9 cellular contexts compared by ENCODE assay signal in the genomic region with DNA sequence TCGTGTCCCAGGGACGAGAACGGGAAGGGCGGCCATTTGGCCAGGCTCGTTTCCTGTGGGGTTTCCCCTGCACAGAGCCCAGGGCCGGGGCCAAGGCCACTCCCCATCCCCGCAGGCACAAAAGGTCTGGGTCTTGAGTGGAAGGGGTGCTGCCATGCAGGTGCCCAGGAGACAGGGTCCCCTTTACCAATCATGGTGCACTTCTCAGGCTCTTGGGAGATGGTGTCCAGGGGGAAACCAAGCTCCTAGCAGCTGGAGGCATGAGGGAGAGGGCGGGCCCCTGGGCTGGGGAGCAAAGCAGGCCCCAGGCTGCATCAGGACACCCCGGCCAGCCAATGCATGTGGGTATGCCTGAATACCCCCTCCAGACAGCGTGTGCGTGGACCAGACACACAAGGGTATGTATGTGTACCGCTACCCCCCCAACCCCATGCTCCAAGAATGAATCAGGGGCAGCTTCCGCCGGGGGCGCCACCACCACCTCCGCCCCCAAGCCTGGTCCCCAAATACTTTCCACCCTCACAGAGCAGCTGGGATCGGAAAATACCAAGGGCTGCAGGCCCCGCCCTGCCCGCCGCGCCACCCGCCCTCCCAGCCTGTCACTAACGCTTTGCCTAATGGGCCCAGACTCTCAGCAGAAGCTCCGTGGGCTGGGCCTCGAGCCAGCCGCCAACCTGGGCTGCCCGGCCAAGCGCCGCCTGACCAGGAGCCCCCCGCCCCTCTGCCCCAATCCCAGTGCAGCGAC. TPM values are rescaled to one million over a fixed set of nuclear protein-coding genes. Genes with fewer than 3 reads are reported as not detected.
DNase-seq lines count a peak whose midpoint lies in the region; ATAC-seq and FAIRE-seq lines count a peak whose summit lies in the region.
"Had no signal": no experiment of that assay in that cellular context is flagged by ENCODE, and none has a peak within 500 bp of the region (broad histone marks: within the 10 kb centered on the region; RNA-seq: fewer than 3 reads in every experiment).

No MANE protein-coding gene starts in this region.

- H3K9me3 Mint-ChIP-seq in activated naive CD8-positive, alpha-beta T cell treated with anti-CD3 and anti-CD28 coated beads, Interleukin-2, amount 50 U/mL, for 24 hours, result no peaks in the 10 kb centered on the region

- peak; percentile 33 for ATAC-seq in HG03280 (IDR thresholded peaks at IDR 0.05; ENCODE audit: unreplicated experiment)
- ATAC-seq in activated naive CD8-positive, alpha-beta T cell treated with anti-CD3 and anti-CD28 coated beads, Interleukin-2, amount 50 U/mL, for 24 hours, result peak; percentile 61
- ATAC-seq in right cardiac atrium, result peak; percentile 73 to 75

- H3K4me1 ChIP-seq in right cardiac atrium (ENCODE audit: control insufficient read depth, insufficient read depth, low read length) (peaks cover 6% of the 10 kb centered on the region), small intestine (ENCODE audit: control insufficient read depth in 2 of 2, insufficient read depth in 1 of 2, low read depth in 1 of 2, low read length in 1 of 2) (peaks cover 6 to 14% of the 10 kb centered on the region in 2 donors)

- H3K36me3 ChIP-seq in small intestine (ENCODE audit: control insufficient read depth in 2 of 2, insufficient read depth in 2 of 2, low read length in 2 of 2), result no peaks in the 10 kb centered on the region

- peak overlapping the region; percentile 97 for H3K27ac Mint-ChIP-seq in activated naive CD8-positive, alpha-beta T cell treated with anti-CD3 and anti-CD28 coated beads, Interleukin-2, amount 50 U/mL, for 24 hours

- H3K9me3 ChIP-seq in right cardiac atrium (ENCODE audit: control insufficient read depth, low read length), result no peaks in the 10 kb centered on the region
- H3K9me3 ChIP-seq in small intestine (ENCODE audit: control insufficient read depth, low read depth), result no peaks in the 10 kb centered on the region

- intact Hi-C loops in right cardiac atrium (cut with DNase I), result no loop called here

- no peak for FAIRE-seq in small intestine (lab: Jason Lieb, UNC)

- peak overlapping the region; percentile 96 for H3K4me3 Mint-ChIP-seq in activated naive CD8-positive, alpha-beta T cell treated with anti-CD3 and anti-CD28 coated beads, Interleukin-2, amount 50 U/mL, for 24 hours

- 1% methylated on average over 31 of the region's 31 CpGs for WGBS in right cardiac atrium
- 8 to 27% (median 21%) methylated on average over 28 to 31 of the region's 31 CpGs for WGBS in small intestine, 3 donors

- peak; percentile 51 for DNase-seq in NCI-H2029 (lab: John Stamatoyannopoulos, UW)
- no peak for DNase-seq in NCI-H2029 treated with DMSO at 0.1 percent for 48 hours (lab: John Stamatoyannopoulos, UW)
- peak; percentile 78 for DNase-seq in T follicular helper cell (ENCODE audit: low read depth)
- peak; percentile 90 for DNase-seq in activated naive CD8-positive, alpha-beta T cell treated with anti-CD3 and anti-CD28 coated beads, Interleukin-2, amount 50 U/mL, for 24 hours
- DNase-seq in right cardiac atrium, result peak; percentile 96 to 97 (median 97)
- DNase-seq in small intestine, result peak; percentile 53
- no peak for DNase-seq in NCI-H146 treated with DMSO at 0.1 percent for 48 hours (lab: John Stamatoyannopoulos, UW; ENCODE audit: unreplicated experiment)

- peak overlapping the region; percentile 97 for H3K4me3 ChIP-seq in right cardiac atrium (ENCODE audit: low read length)
- peak overlapping the region; percentile 33 to 79 for H3K4me3 ChIP-seq in small intestine (ENCODE audit: low read depth in 1 of 2, low read length in 2 of 2)

- peaks cover 49% of the 10 kb centered on the region for H3K36me3 Mint-ChIP-seq in activated naive CD8-positive, alpha-beta T cell treated with anti-CD3 and anti-CD28 coated beads, Interleukin-2, amount 50 U/mL, for 24 hours (ENCODE audit: low read depth)

- peaks cover 67% of the 10 kb centered on the region for H3K4me1 Mint-ChIP-seq in activated naive CD8-positive, alpha-beta T cell treated with anti-CD3 and anti-CD28 coated beads, Interleukin-2, amount 50 U/mL, for 24 hours

- H3K27me3 Mint-ChIP-seq in activated naive CD8-positive, alpha-beta T cell treated with anti-CD3 and anti-CD28 coated beads, Interleukin-2, amount 50 U/mL, for 24 hours, result no peaks in the 10 kb centered on the region

- H3K27ac ChIP-seq in right cardiac atrium (ENCODE audit: low read length) (peak overlapping the region; percentile 91), small intestine (ENCODE audit: low read depth in 1 of 2, low read length in 1 of 2) (peak overlapping the region; percentile 88 to 98)
- H3K27ac ChIP-seq: C4-2B had no signal

- H3K27me3 ChIP-seq in right cardiac atrium (ENCODE audit: control insufficient read depth, insufficient read depth), result no peaks in the 10 kb centered on the region
- no peaks in the 10 kb centered on the region for H3K27me3 ChIP-seq in small intestine (ENCODE audit: control insufficient read depth in 2 of 2, insufficient read depth in 2 of 2, low read length in 2 of 2)

RNA-seq across cellular contexts. Expression of a gene that starts 37.6 kb away (rescaled TPM):
- 1 to 10 TPM in 2 of 4 donors, under 1 TPM in 1, not detected in 1; 0.86 to 2.1 (median 1.4) TPM for total RNA-seq in right cardiac atrium
- 1.7 TPM for polyA plus RNA-seq in right cardiac atrium
- polyA plus RNA-seq in small intestine, result under 1 TPM in 1 of 3 donors, not detected in 2; 0.45 TPM

RNA-seq across cellular contexts. Expression of a gene that starts 44.1 kb away (rescaled TPM):
- total RNA-seq in right cardiac atrium, result 1 to 10 TPM; 3.4 to 6.4 (median 3.5) TPM
- polyA plus RNA-seq in right cardiac atrium (2.3 TPM), small intestine (1 to 10 TPM in 2 of 3 donors, under 1 TPM in 1; 0.45 to 2.3 (median 1.4) TPM)

Comparison
In these comparisons a context has a peak if more than half of its experiments do, and no peak if none do; other contexts are left out.
1. DNase-seq: peak in NCI-H2029 (single experiment), T follicular helper cell (single experiment), activated naive CD8-positive, alpha-beta T cell treated with anti-CD3 and anti-CD28 coated beads, Interleukin-2, amount 50 U/mL, for 24 hours (single experiment), right cardiac atrium (3 of 3) and small intestine (single experiment); none in NCI-H2029 treated with DMSO at 0.1 percent for 48 hours (single experiment) and NCI-H146 treated with DMSO at 0.1 percent for 48 hours (single experiment).
2. Peak in every context shown above with its lines, with median percentiles within 50 percentile points of each other: ATAC-seq.